10 cellular contexts compared by ENCODE assay signal in genomic region chr3:187027531-187027936, GRCh38.
DNase-seq lines count a peak whose midpoint lies in the region; ATAC-seq, FAIRE-seq and TF ChIP-seq lines count a peak whose summit lies in the region.
"Had no signal": no experiment of that assay in that cellular context is flagged by ENCODE, and none has a peak within 500 bp of the region (broad histone marks: within the 10 kb centered on the region; RNA-seq: fewer than 3 reads in every experiment).

No MANE protein-coding gene starts in this region.

- peaks cover 4% of the 10 kb centered on the region for H3K36me3 ChIP-seq in CD8-positive, alpha-beta memory T cell (ENCODE audit: insufficient read depth, low read length)

- no peaks in the 10 kb centered on the region for H3K27me3 Mint-ChIP-seq in CD8-positive, alpha-beta memory T cell
- H3K27me3 Mint-ChIP-seq in natural killer cell (ENCODE audit: low read depth in 2 of 2), result no peaks in the 10 kb centered on the region

- no peak for TF ChIP-seq CTCF in natural killer cell (IDR thresholded peaks at IDR 0.05)

- no peak overlapping the region for H3K27ac ChIP-seq in CD8-positive, alpha-beta memory T cell (ENCODE audit: low read depth, low read length)
- H3K27ac ChIP-seq: C4-2B had no signal

- CTCF ChIA-PET in CD8-positive, alpha-beta memory T cell (lab: Charles Lee), result interaction anchor here (0.8 to 3.8 kb wide), 17 partner anchors 9 to 178 kb away, joined by 3 to 20 read pairs (median 5); partner anchors contain the start of gene RPL39L

- no peak for FAIRE-seq in H54 (lab: Jason Lieb, UNC)

- peaks cover 74 to 88% (median 85%) of the 10 kb centered on the region in 3 donors for H3K4me1 Mint-ChIP-seq in CD8-positive, alpha-beta memory T cell
- H3K4me1 Mint-ChIP-seq in natural killer cell, result peaks cover 68 to 77% of the 10 kb centered on the region in 2 donors

- POLR2A ChIA-PET in CD8-positive, alpha-beta memory T cell (lab: Charles Lee), result interaction anchor here (0.5 to 2.8 kb wide), 14 partner anchors 9 to 244 kb away, joined by 3 to 15 read pairs (median 3); partner anchors contain the start of genes EIF4A2 and RPL39L

- intact Hi-C loops in natural killer cell (cut with micrococcal nuclease), result no loop called here

- H3K4me3 Mint-ChIP-seq in CD8-positive, alpha-beta memory T cell, result peak overlapping the region; percentile 82 to 90 (median 86)
- H3K4me3 Mint-ChIP-seq in natural killer cell, result peak overlapping the region; percentile 67

- H3K9me3 ChIP-seq in CD8-positive, alpha-beta memory T cell (ENCODE audit: low read length), result no peaks in the 10 kb centered on the region

- no peak for TF ChIP-seq POLR2A in H54 (IDR thresholded peaks at IDR 0.05; ENCODE audit: low read depth, low read length)

- peaks cover 76% of the 10 kb centered on the region for H3K4me1 ChIP-seq in CD8-positive, alpha-beta memory T cell (ENCODE audit: insufficient read depth, low read length)

- peak overlapping the region; percentile 78 to 94 (median 88) for H3K27ac Mint-ChIP-seq in CD8-positive, alpha-beta memory T cell
- H3K27ac Mint-ChIP-seq in natural killer cell, result peak overlapping the region; percentile 67 to 72

- DNase-seq in CD8-positive, alpha-beta memory T cell, result peak; percentile 31 to 88 (median 78)
- peak; percentile 53 for DNase-seq in activated T-cell treated with anti-CD3 and anti-CD28 coated beads for 4 hours
- no peak for DNase-seq in natural killer cell
- no peak for DNase-seq in H54 (ENCODE audit: insufficient read length, low spot score)
- DNase-seq in NCI-H774 (lab: John Stamatoyannopoulos, UW), result no peak
- no peak for DNase-seq in NCI-H226
- DNase-seq in hepatic stellate cell (ENCODE audit: low spot score), result no peak
- DNase-seq: amniotic stem cell had no signal

- H3K27me3 ChIP-seq in CD8-positive, alpha-beta memory T cell (ENCODE audit: insufficient read depth, low read length, poor library complexity, severe bottlenecking), result no peaks in the 10 kb centered on the region

- peak overlapping the region; percentile 64 for H3K4me3 ChIP-seq in CD8-positive, alpha-beta memory T cell (ENCODE audit: low read length)

- peaks cover 5 to 32% (median 16%) of the 10 kb centered on the region in 3 donors for H3K36me3 Mint-ChIP-seq in CD8-positive, alpha-beta memory T cell
- no peaks in the 10 kb centered on the region for H3K36me3 Mint-ChIP-seq in natural killer cell

- no peaks in the 10 kb centered on the region for H3K9me3 Mint-ChIP-seq in CD8-positive, alpha-beta memory T cell
- H3K9me3 Mint-ChIP-seq in natural killer cell, result no peaks in the 10 kb centered on the region

- ATAC-seq in HG03175 (IDR thresholded peaks at IDR 0.05; ENCODE audit: unreplicated experiment), result peak; percentile 26
- peak; percentile 19 to 45 (median 34) for ATAC-seq in natural killer cell

Comparison
In these comparisons a context has a peak if more than half of its experiments do, and no peak if none do; other contexts are left out.
1. DNase-seq: peak in CD8-positive, alpha-beta memory T cell (5 of 5) and activated T-cell treated with anti-CD3 and anti-CD28 coated beads for 4 hours (single experiment); none in natural killer cell (single experiment), H54 (single experiment), NCI-H774 (single experiment), NCI-H226 (single experiment) and hepatic stellate cell (single experiment).